Comparison of ENCODE assay signal across 8 cellular contexts in the genomic region with DNA sequence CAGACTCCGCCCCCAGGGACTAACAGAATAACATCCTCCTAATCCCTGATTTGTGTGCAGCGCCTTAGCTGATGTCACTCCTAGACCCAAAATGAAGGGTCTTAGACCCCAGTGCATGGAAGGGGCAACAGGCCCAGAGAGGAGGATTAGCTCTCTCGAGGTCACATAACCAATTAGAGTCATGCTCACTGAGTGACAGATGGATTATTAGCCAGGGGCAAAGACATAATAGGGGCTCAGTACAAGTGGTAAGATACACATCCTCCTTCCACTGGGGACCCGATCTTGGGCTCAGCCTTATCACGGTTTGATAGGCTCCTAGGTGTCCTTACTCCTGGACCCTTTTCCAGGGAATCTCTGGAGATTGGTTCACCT. TPM values are rescaled to one million over a fixed set of nuclear protein-coding genes. Genes with fewer than 3 reads are reported as not detected.
DNase-seq lines count a peak whose midpoint lies in the region; ATAC-seq, FAIRE-seq and TF ChIP-seq lines count a peak whose summit lies in the region.

No MANE protein-coding gene starts in this region.

- H3K9ac ChIP-seq in GM12878 (ENCODE audit: control insufficient read depth, insufficient read depth, low read length) = peak overlapping the region; percentile 63
- H3K9ac ChIP-seq in mesendoderm (ENCODE audit: low read length) = peak overlapping the region; percentile 78

- H3K4me1 ChIP-seq in GM12878 (ENCODE audit: control insufficient read depth, insufficient read depth, low read length) = peaks cover 3% of the 10 kb centered on the region; the same call in 1 of the 2 replicates
- no peaks in the 10 kb centered on the region for H3K4me1 ChIP-seq in mesendoderm (ENCODE audit: control insufficient read depth, low read depth, low read length)
- H3K4me1 ChIP-seq in aorta (ENCODE audit: control insufficient read depth in 1 of 2, insufficient read depth in 2 of 2, low read length in 2 of 2) = no peaks in the 10 kb centered on the region

- no peaks in the 10 kb centered on the region for H3K9me3 Mint-ChIP-seq in stimulated activated naive CD8-positive, alpha-beta T cell treated with anti-CD3 and anti-CD28 coated beads, Interleukin-15, Interleukin-2, amounts not matched to agents 100 ng/mL and 50 ng/mL, for 24 hours

- H3K4me1 Mint-ChIP-seq in stimulated activated naive CD8-positive, alpha-beta T cell treated with anti-CD3 and anti-CD28 coated beads, Interleukin-15, Interleukin-2, amounts not matched to agents 100 ng/mL and 50 ng/mL, for 24 hours (ENCODE audit: low read depth) = peaks cover 14% of the 10 kb centered on the region

- POLR2A ChIA-PET in GM12878 (lab: Charles Lee) = interaction anchor here (1.0 to 2.5 kb wide), 4 partner anchors 11 to 147 kb away, joined by 3 to 8 read pairs (median 4); a partner anchor contains a TSS

- peak overlapping the region; percentile 71 for H2AFZ ChIP-seq in GM12878 (ENCODE audit: control insufficient read depth, low read depth, low read length)

- H3K23ac ChIP-seq in mesendoderm (ENCODE audit: low read length) = no peak overlapping the region

- peak; percentile 69 for FAIRE-seq in GM12878 (lab: Jason Lieb, UNC)

- H3K27ac ChIP-seq in GM12878 (ENCODE audit: control insufficient read depth, insufficient read depth) = peak overlapping the region; percentile 70
- no peak overlapping the region for H3K27ac ChIP-seq in mesendoderm (ENCODE audit: low read depth, low read length)
- H3K27ac ChIP-seq in aorta (ENCODE audit: low read depth in 1 of 2, low read length in 2 of 2) = peak overlapping the region; percentile 71 to 74

- H4K20me1 ChIP-seq in GM12878 (ENCODE audit: control insufficient read depth, insufficient read depth) = no peaks in the 10 kb centered on the region

- no peak overlapping the region for H4K5ac ChIP-seq in mesendoderm (ENCODE audit: low read length)

- ATAC-seq in stimulated activated naive CD8-positive, alpha-beta T cell treated with anti-CD3 and anti-CD28 coated beads, Interleukin-15, Interleukin-2, amounts not matched to agents 100 U/mL and 50 U/mL, for 24 hours = no peak
- ATAC-seq in GM12878 (no peak), aorta (ENCODE audit: low FRiP score) (no peak), HG03378 (IDR thresholded peaks at IDR 0.05; ENCODE audit: unreplicated experiment) (no peak)

- no peak for TF ChIP-seq POLR2A in GM12878 (IDR thresholded peaks at IDR 0.05; ENCODE audit: low read depth, low read length)

- BruUV-seq in GM12878 (replicated peaks; lab: Mats Ljungman, UMichigan) = TSS peak; percentile 79

- no peak overlapping the region for H3K18ac ChIP-seq in mesendoderm (ENCODE audit: low read length)

- peaks cover 18% of the 10 kb centered on the region for H3K27me3 Mint-ChIP-seq in stimulated activated naive CD8-positive, alpha-beta T cell treated with anti-CD3 and anti-CD28 coated beads, Interleukin-15, Interleukin-2, amounts not matched to agents 100 ng/mL and 50 ng/mL, for 24 hours

- H4K8ac ChIP-seq in mesendoderm (ENCODE audit: low read depth, low read length) = no peak overlapping the region

- SMC1A ChIA-PET in GM12878 (lab: Charles Lee; ENCODE audit: uncharacterized antibody, unreplicated experiment) = interaction anchor here (0.6 to 13.1 kb wide), 6 partner anchors 15 to 190 kb away, joined by 3 to 146 read pairs (median 11); no protein-coding TSS in a partner anchor

- H2BK15ac ChIP-seq in mesendoderm (replicated peaks; ENCODE audit: low read depth) = no peak overlapping the region

- TF ChIP-seq EP300 in GM12878 (IDR thresholded peaks at IDR 0.05; ENCODE audit: borderline replicate concordance in 1 of 2, control insufficient read depth in 1 of 2, low read depth in 2 of 2, low read length in 2 of 2) = no peak

- H3K9me3 ChIP-seq in GM12878 (replicated peaks; ENCODE audit: control insufficient read depth, insufficient read depth, low read length) (no peaks in the 10 kb centered on the region), aorta (ENCODE audit: control insufficient read depth, low read length) (no peaks in the 10 kb centered on the region)

- no peak overlapping the region for H3K27ac Mint-ChIP-seq in stimulated activated naive CD8-positive, alpha-beta T cell treated with anti-CD3 and anti-CD28 coated beads, Interleukin-15, Interleukin-2, amounts not matched to agents 100 ng/mL and 50 ng/mL, for 24 hours

- H3K79me1 ChIP-seq in mesendoderm (ENCODE audit: low read length) = no peaks in the 10 kb centered on the region

- H2AK5ac ChIP-seq in mesendoderm (ENCODE audit: low read length) = no peak overlapping the region

- H3K4ac ChIP-seq in mesendoderm (ENCODE audit: low read depth, low read length) = no peak overlapping the region

- H3K4me2 ChIP-seq in GM12878 (ENCODE audit: control insufficient read depth, insufficient read depth) (peak overlapping the region; percentile 88), mesendoderm (ENCODE audit: low read length) (peak overlapping the region; percentile 87)

- RAD21 ChIA-PET in GM12878 (lab: Charles Lee; ENCODE audit: unreplicated experiment) = interaction anchor here (0.9 to 1.4 kb wide), 2 partner anchors 62 to 167 kb away, joined by 4 to 5 read pairs; no protein-coding TSS in a partner anchor

- TF ChIP-seq CTCF in GM12878 (IDR thresholded peaks at IDR 0.05 in 2 of 3, conservative IDR thresholded peaks at IDR 0.05 in 1 of 3; ENCODE audit: control insufficient read depth in 2 of 3, extremely low read depth in 1 of 3, insufficient read depth in 1 of 3, low read depth in 3 of 3, low read length in 3 of 3) = no peak

- H2BK120ac ChIP-seq in mesendoderm (ENCODE audit: low read depth, low read length) = no peak overlapping the region

- H3K4me3 ChIP-seq in GM12878 (peak overlapping the region; percentile 96), mesendoderm (ENCODE audit: low read length) (no peak overlapping the region), aorta (ENCODE audit: low read length in 2 of 2) (peak overlapping the region in 1 of 2 donors; percentile 64)

- H3K4me3 Mint-ChIP-seq in stimulated activated naive CD8-positive, alpha-beta T cell treated with anti-CD3 and anti-CD28 coated beads, Interleukin-15, Interleukin-2, amounts not matched to agents 100 ng/mL and 50 ng/mL, for 24 hours = peak overlapping the region; percentile 89

- no peak for DNase-seq in stimulated activated naive CD8-positive, alpha-beta T cell treated with anti-CD3 and anti-CD28 coated beads, Interleukin-15, Interleukin-2, amounts not matched to agents 100 U/mL and 50 U/mL, for 24 hours
- DNase-seq in GM12878 (ENCODE audit: low read depth, low spot score) (no peak), mesendoderm (no peak), aorta (no peak), glomerular visceral epithelial cell (ENCODE audit: extremely low spot score) (no peak), SIG-M5 (lab: John Stamatoyannopoulos, UW) (no peak)

- H3K36me3 Mint-ChIP-seq in stimulated activated naive CD8-positive, alpha-beta T cell treated with anti-CD3 and anti-CD28 coated beads, Interleukin-15, Interleukin-2, amounts not matched to agents 100 ng/mL and 50 ng/mL, for 24 hours (ENCODE audit: low read depth) = no peaks in the 10 kb centered on the region

- H3K36me3 ChIP-seq in GM12878 (ENCODE audit: control insufficient read depth in 2 of 2, insufficient read depth in 2 of 2, low read length in 1 of 2) = no peaks in the 10 kb centered on the region
- H3K36me3 ChIP-seq in mesendoderm (ENCODE audit: control insufficient read depth, insufficient read depth, low read length) = no peaks in the 10 kb centered on the region
- H3K36me3 ChIP-seq in aorta (ENCODE audit: control insufficient read depth in 1 of 2, insufficient read depth in 2 of 2, low read length in 1 of 2) = no peaks in the 10 kb centered on the region

- intact Hi-C loops in GM12878 (cut with micrococcal nuclease; ENCODE audit: unreplicated experiment) (loop anchor here (5.0 kb wide), 1 partner anchor 393 kb away; no protein-coding TSS in a partner anchor), aorta (cut with DNase I) (loop anchor here (5.0 kb wide), 2 partner anchors 143 to 148 kb away; a partner anchor contains a TSS)

- 8% methylated on average over 5 of the region's 5 CpGs for WGBS in GM12878 (ENCODE audit: insufficient coverage, insufficient replicate concordance, low lambda C conversion rate, missing lambda C conversion rate)
- no CpG with 5 or more reads among the region's 5 CpGs for WGBS in mesendoderm (ENCODE audit: extremely low coverage, insufficient coverage, low lambda C conversion rate)
- WGBS in aorta, 2 donors = 41 to 43% methylated on average over 5 of the region's 5 CpGs

- no peak overlapping the region for H2BK5ac ChIP-seq in mesendoderm (ENCODE audit: low read length)

- H3K27me3 ChIP-seq in GM12878 (replicated peaks in 1 of 2; ENCODE audit: control insufficient read depth in 2 of 2, insufficient read depth in 2 of 2, low read length in 1 of 2) = no peaks in the 10 kb centered on the region
- H3K27me3 ChIP-seq in mesendoderm (ENCODE audit: insufficient read depth, low read length, poor library complexity) = no peaks in the 10 kb centered on the region
- no peaks in the 10 kb centered on the region for H3K27me3 ChIP-seq in aorta (ENCODE audit: control insufficient read depth in 1 of 2, insufficient read depth in 2 of 2, low read length in 1 of 2)

- H3K79me2 ChIP-seq in GM12878 (ENCODE audit: control insufficient read depth, insufficient read depth, low read length) = no peaks in the 10 kb centered on the region
- H3K79me2 ChIP-seq in mesendoderm (ENCODE audit: control insufficient read depth, insufficient read depth, low read length) = no peaks in the 10 kb centered on the region

- TF ChIP-seq RAD21 in GM12878 (IDR thresholded peaks at IDR 0.05; ENCODE audit: insufficient read depth, low read depth, low read length) = no peak

- in situ Hi-C loops in GM12878 (cut with MboI) = no loop called here

- peak overlapping the region; percentile 83 for H3K56ac ChIP-seq in mesendoderm (ENCODE audit: low read length)

- CTCF ChIA-PET in GM12878 (lab: Yijun Ruan, JAX) = interaction anchor here (0.8 to 10.2 kb wide), 7 partner anchors 50 to 391 kb away, joined by 3 to 118 read pairs (median 8); a partner anchor contains a TSS

RNA-seq across cellular contexts. Expression of a gene that starts 0.9 kb away (rescaled TPM):
- 16.3 and 19.6 TPM in 2 replicates for total RNA-seq in GM12878 (2013; cell fraction: nucleolus; rRNA removed)
- total RNA-seq in GM12878 (2014; rRNA removed) (3.4 and 3.7 TPM in 2 replicates), GM12878 (2014; rRNA removed; fragmentation: Illumina TruSeq; extraction: Trizol) (3.1 and 3.2 TPM in 2 replicates), GM12878 (2021) (13.0 and 13.5 TPM in 2 replicates), aorta (10 to 100 TPM; 12.9 to 29.7 TPM)
- 9.2 TPM for polyA plus RNA-seq in GM12878 (2011; ENCODE audit: low read depth)
- polyA plus RNA-seq in GM12878 (2011; rRNA removed) (4.1 and 5.8 TPM in 2 replicates), GM12878 (2014; fragmentation: Illumina TruSeq; extraction: Trizol) (16.0 and 18.5 TPM in 2 replicates), GM12878 (2014; fragmentation: Nextera tagmentation; extraction: Ambion mirVana) (1 to 10 TPM; 2.8 to 3.7 TPM), GM12878 (2014; rRNA removed) (8.5 and 10.1 TPM in 2 replicates), GM12878 (2016; fragmentation: Nextera tagmentation; extraction: Ambion mirVana) (1 to 10 TPM; 2.8 to 4.2 TPM), aorta (10 to 100 TPM; 11.3 to 28.3 TPM)
- 4.6 and 8.0 TPM in 2 replicates for polyA plus RNA-seq in GM12878 (2011; cell fraction: cytosol; rRNA removed)
- polyA plus RNA-seq in GM12878 (2011; cell fraction: nucleus; rRNA removed) = 10.0 and 14.8 TPM in 2 replicates
- 9.7 and 14.9 TPM in 2 replicates for polyA plus RNA-seq in GM12878 (2012)
- polyA minus RNA-seq in GM12878 (2011; rRNA and poly(A)+ RNA removed) = 3.6 and 4.7 TPM in 2 replicates
- polyA minus RNA-seq in GM12878 (2011; cell fraction: cytosol; rRNA and poly(A)+ RNA removed) = 2.4 and 3.3 TPM in 2 replicates
- 5.7 and 6.4 TPM in 2 replicates for polyA minus RNA-seq in GM12878 (2011; cell fraction: nucleus; rRNA and poly(A)+ RNA removed)
- polyA plus RNA-seq in mesendoderm (2013, experiment 1 of 2) = 5.2 TPM
- 5.6 TPM for polyA plus RNA-seq in mesendoderm (2013, experiment 2 of 2)

RNA-seq across cellular contexts. Expression of a gene that starts 28.1 kb away (rescaled TPM):
- total RNA-seq in GM12878 (2013; cell fraction: nucleolus; rRNA removed) = 61.6 and 70.1 TPM in 2 replicates
- total RNA-seq in GM12878 (2014; rRNA removed) = 19.8 and 21.0 TPM in 2 replicates
- total RNA-seq in GM12878 (2014; rRNA removed; fragmentation: Illumina TruSeq; extraction: Trizol) = 24.6 and 26.2 TPM in 2 replicates
- total RNA-seq in GM12878 (2021) = 19.7 and 22.0 TPM in 2 replicates
- 16.2 TPM for polyA plus RNA-seq in GM12878 (2011; ENCODE audit: low read depth)
- 88.2 and 103 TPM in 2 replicates for polyA plus RNA-seq in GM12878 (2011; rRNA removed)
- polyA plus RNA-seq in GM12878 (2011; cell fraction: cytosol; rRNA removed) = 55.8 and 68.5 TPM in 2 replicates
- polyA plus RNA-seq in GM12878 (2011; cell fraction: nucleus; rRNA removed) = 29.8 and 31.1 TPM in 2 replicates
- 19.1 and 20.3 TPM in 2 replicates for polyA plus RNA-seq in GM12878 (2012)
- 44.4 and 78.5 TPM in 2 replicates for polyA plus RNA-seq in GM12878 (2014; fragmentation: Illumina TruSeq; extraction: Trizol)
- polyA plus RNA-seq in GM12878 (2014; fragmentation: Nextera tagmentation; extraction: Ambion mirVana) = 1 to 10 TPM; 4.1 to 6.3 TPM
- 19.4 and 25.4 TPM in 2 replicates for polyA plus RNA-seq in GM12878 (2014; rRNA removed)
- polyA plus RNA-seq in GM12878 (2016; fragmentation: Nextera tagmentation; extraction: Ambion mirVana) = 10 to 100 TPM; 31.1 to 34.3 TPM
- polyA minus RNA-seq in GM12878 (2011; rRNA and poly(A)+ RNA removed) = 63.0 and 92.7 TPM in 2 replicates
- 10.4 and 10.5 TPM in 2 replicates for polyA minus RNA-seq in GM12878 (2011; cell fraction: cytosol; rRNA and poly(A)+ RNA removed)
- polyA minus RNA-seq in GM12878 (2011; cell fraction: nucleus; rRNA and poly(A)+ RNA removed) = 18.4 and 24.7 TPM in 2 replicates
- 28.5 TPM for polyA plus RNA-seq in mesendoderm (2013, experiment 1 of 2)
- polyA plus RNA-seq in mesendoderm (2013, experiment 2 of 2) = 28.7 TPM
- total RNA-seq in aorta = 10 to 100 TPM; 10.1 to 11.0 TPM
- polyA plus RNA-seq in aorta = 10 to 100 TPM in 1 of 2 donors, 1 to 10 TPM in 1; 6.5 to 17.3 TPM
